Comparison of ENCODE assay signal across 1 cellular context in genomic region chr12:6928703-6929407, GRCh38.
TF ChIP-seq lines count a peak whose summit lies in the region.

No MANE protein-coding gene starts in this region.

TF ChIP-seq in HEK293, 187 proteins besides CTCF, POLR2A, EP300 and RAD21 (continued from another document):
- TF ChIP-seq PRDM10 (tag by site-specific recombination; IDR thresholded peaks at IDR 0.05) (peak; percentile 92), ZNF248 (tag by site-specific recombination; IDR thresholded peaks at IDR 0.05) (no peak), ZNF600 (tag by site-specific recombination; IDR thresholded peaks at IDR 0.05) (peak; percentile 45), ZBTB21 (tag by site-specific recombination; IDR thresholded peaks at IDR 0.05) (0 out of 2 replicates have a peak, but pooled peaks have one; percentile 14), ZNF501 (tag by site-specific recombination; IDR thresholded peaks at IDR 0.05) (0 out of 2 replicates have a peak, but pooled peaks have one; percentile 5), ZBTB20 (tag by site-specific recombination; IDR thresholded peaks at IDR 0.05) (peak; percentile 96), KLF8 (tag by site-specific recombination; IDR thresholded peaks at IDR 0.05) (0 out of 2 replicates have a peak, but pooled peaks have one; percentile 15), YY2 (tag by site-specific recombination; IDR thresholded peaks at IDR 0.05) (0 out of 2 replicates have a peak, but pooled peaks have one; percentile 34), ZNF184 (tag by site-specific recombination; IDR thresholded peaks at IDR 0.05) (no peak), KLF1 (tag by site-specific recombination; IDR thresholded peaks at IDR 0.05) (0 out of 2 replicates have a peak, but pooled peaks have one; percentile 10), OSR2 (tag by site-specific recombination; IDR thresholded peaks at IDR 0.05) (no peak), ZBTB10 (tag by site-specific recombination; IDR thresholded peaks at IDR 0.05) (peak; percentile 84; the same call in 1 of the 2 replicates), ZNF335 (tag by site-specific recombination; conservative IDR thresholded peaks at IDR 0.05) (peak; percentile 52), ZNF2 (tag by site-specific recombination; IDR thresholded peaks at IDR 0.05) (0 out of 2 replicates have a peak, but pooled peaks have one; percentile 17), ZFP3 (tag by site-specific recombination; IDR thresholded peaks at IDR 0.05; ENCODE audit: low read depth) (0 out of 2 replicates have a peak, but pooled peaks have one; percentile 12), ZNF837 (tag by site-specific recombination; IDR thresholded peaks at IDR 0.05) (no peak), ZNF366 (tag by site-specific recombination; conservative IDR thresholded peaks at IDR 0.05) (peak; percentile 81)
- TF ChIP-seq, protein P1, sequence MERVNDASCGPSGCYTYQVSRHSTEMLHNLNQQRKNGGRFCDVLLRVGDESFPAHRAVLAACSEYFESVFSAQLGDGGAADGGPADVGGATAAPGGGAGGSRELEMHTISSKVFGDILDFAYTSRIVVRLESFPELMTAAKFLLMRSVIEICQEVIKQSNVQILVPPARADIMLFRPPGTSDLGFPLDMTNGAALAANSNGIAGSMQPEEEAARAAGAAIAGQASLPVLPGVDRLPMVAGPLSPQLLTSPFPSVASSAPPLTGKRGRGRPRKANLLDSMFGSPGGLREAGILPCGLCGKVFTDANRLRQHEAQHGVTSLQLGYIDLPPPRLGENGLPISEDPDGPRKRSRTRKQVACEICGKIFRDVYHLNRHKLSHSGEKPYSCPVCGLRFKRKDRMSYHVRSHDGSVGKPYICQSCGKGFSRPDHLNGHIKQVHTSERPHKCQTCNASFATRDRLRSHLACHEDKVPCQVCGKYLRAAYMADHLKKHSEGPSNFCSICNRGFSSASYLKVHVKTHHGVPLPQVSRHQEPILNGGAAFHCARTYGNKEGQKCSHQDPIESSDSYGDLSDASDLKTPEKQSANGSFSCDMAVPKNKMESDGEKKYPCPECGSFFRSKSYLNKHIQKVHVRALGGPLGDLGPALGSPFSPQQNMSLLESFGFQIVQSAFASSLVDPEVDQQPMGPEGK (tag by site-specific recombination; IDR thresholded peaks at IDR 0.05) = 0 out of 2 replicates have a peak, but pooled peaks have one; percentile 80
- TF ChIP-seq, protein P2, sequence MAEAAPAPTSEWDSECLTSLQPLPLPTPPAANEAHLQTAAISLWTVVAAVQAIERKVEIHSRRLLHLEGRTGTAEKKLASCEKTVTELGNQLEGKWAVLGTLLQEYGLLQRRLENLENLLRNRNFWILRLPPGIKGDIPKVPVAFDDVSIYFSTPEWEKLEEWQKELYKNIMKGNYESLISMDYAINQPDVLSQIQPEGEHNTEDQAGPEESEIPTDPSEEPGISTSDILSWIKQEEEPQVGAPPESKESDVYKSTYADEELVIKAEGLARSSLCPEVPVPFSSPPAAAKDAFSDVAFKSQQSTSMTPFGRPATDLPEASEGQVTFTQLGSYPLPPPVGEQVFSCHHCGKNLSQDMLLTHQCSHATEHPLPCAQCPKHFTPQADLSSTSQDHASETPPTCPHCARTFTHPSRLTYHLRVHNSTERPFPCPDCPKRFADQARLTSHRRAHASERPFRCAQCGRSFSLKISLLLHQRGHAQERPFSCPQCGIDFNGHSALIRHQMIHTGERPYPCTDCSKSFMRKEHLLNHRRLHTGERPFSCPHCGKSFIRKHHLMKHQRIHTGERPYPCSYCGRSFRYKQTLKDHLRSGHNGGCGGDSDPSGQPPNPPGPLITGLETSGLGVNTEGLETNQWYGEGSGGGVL (tag by site-specific recombination; IDR thresholded peaks at IDR 0.05) = peak; percentile 3; the same call in 1 of the 2 replicates
TF ChIP-seq in HEK293: peak in this region for 22.
